Comparison of ENCODE assay signal across 11 cellular contexts in genomic region chr6:112216699-112217551, GRCh38. TPM values are rescaled to one million over a fixed set of nuclear protein-coding genes. Genes with fewer than 3 reads are reported as not detected.
A peak's percentile ranks its signal among the peaks of the same experiment; 100 is the strongest.
DNase-seq lines count a peak whose midpoint lies in the region; ATAC-seq and TF ChIP-seq lines count a peak whose summit lies in the region.
"Had no signal": no experiment of that assay in that cellular context is flagged by ENCODE, and none has a peak within 500 bp of the region (broad histone marks: within the 10 kb centered on the region; RNA-seq: fewer than 3 reads in every experiment).

No MANE protein-coding gene starts in this region.

- POLR2A ChIA-PET in Panc1 (lab: Charles Lee), result no interaction called here

- no peak overlapping the region for H3K4me3 ChIP-seq in Panc1 (ENCODE audit: low read depth in 2 of 2, low read length in 2 of 2)
- no peak overlapping the region for H3K4me3 ChIP-seq in fibroblast of the aortic adventitia (ENCODE audit: low read depth, low read length)
- no peak overlapping the region for H3K4me3 ChIP-seq in skeletal muscle cell (ENCODE audit: low read depth, low read length)

- H3K79me2 ChIP-seq in H9 (ENCODE audit: insufficient read depth, low read length), result no peaks in the 10 kb centered on the region

- no peaks in the 10 kb centered on the region for H3K9me3 Mint-ChIP-seq in H9
- H3K9me3 Mint-ChIP-seq in activated naive CD4-positive, alpha-beta T cell treated with anti-CD3 and anti-CD28 coated beads for 36 hours, result no peaks in the 10 kb centered on the region

- H3K4me2 ChIP-seq in H9 (ENCODE audit: insufficient read depth, insufficient read length, low read length), result no peak overlapping the region

- H3K27ac Mint-ChIP-seq in H9, result peak overlapping the region in 2 of 3 experiments; percentile 16 to 23; a peak in 1 of 7 replicates
- H3K27ac Mint-ChIP-seq in activated naive CD4-positive, alpha-beta T cell treated with anti-CD3 and anti-CD28 coated beads for 36 hours, result no peak overlapping the region

- H3K36me3 Mint-ChIP-seq in H9 (ENCODE audit: insufficient read depth in 1 of 3, low read depth in 3 of 3), result peaks cover 0 to under 1% (median 0%) of the 10 kb centered on the region in 3 experiments; a peak in 2 of 7 replicates
- no peaks in the 10 kb centered on the region for H3K36me3 Mint-ChIP-seq in activated naive CD4-positive, alpha-beta T cell treated with anti-CD3 and anti-CD28 coated beads for 36 hours (ENCODE audit: low read depth)

- H3K23ac ChIP-seq in H9 (ENCODE audit: insufficient read length, low read depth, low read length), result no peak overlapping the region

- no peak overlapping the region for H4K5ac ChIP-seq in H9 (ENCODE audit: insufficient read length, low read depth, low read length)

- intact Hi-C loops in Panc1 (cut with micrococcal nuclease; ENCODE audit: unreplicated experiment), result no loop called here
- intact Hi-C loops in activated naive CD4-positive, alpha-beta T cell treated with anti-CD3 and anti-CD28 coated beads for 36 hours (cut with micrococcal nuclease), result no loop called here

- no peak overlapping the region for H3K14ac ChIP-seq in H9 (ENCODE audit: insufficient read depth, low read length)

- H3K4ac ChIP-seq in H9 (ENCODE audit: low read depth, low read length), result no peak overlapping the region

- H2BK5ac ChIP-seq in H9 (ENCODE audit: insufficient read length, low read length), result no peak overlapping the region

- H2BK15ac ChIP-seq in H9 (ENCODE audit: low read depth, low read length), result no peak overlapping the region

- H4K20me1 ChIP-seq in H9 (ENCODE audit: control insufficient read depth, insufficient read depth, insufficient read length), result no peaks in the 10 kb centered on the region

- TF ChIP-seq CTCF in H9 (conservative IDR thresholded peaks at IDR 0.05) (no peak), Panc1 (IDR thresholded peaks at IDR 0.05) (no peak), fibroblast of the aortic adventitia (IDR thresholded peaks at IDR 0.05; ENCODE audit: insufficient read depth, low read length) (no peak)

- no CpG with 5 or more reads among the region's 6 CpGs for WGBS in H9 (ENCODE audit: extremely low coverage, insufficient read length, low lambda C conversion rate)

- H2BK120ac ChIP-seq in H9 (ENCODE audit: low read depth, low read length, poor library complexity, severe bottlenecking), result no peak overlapping the region

- no peaks in the 10 kb centered on the region for H3K79me1 ChIP-seq in H9 (ENCODE audit: insufficient read depth, low read depth, low read length, poor library complexity, severe bottlenecking)

- H2BK12ac ChIP-seq in H9 (ENCODE audit: insufficient read length, low read depth, low read length), result no peak overlapping the region

- H2AK5ac ChIP-seq in H9 (ENCODE audit: insufficient read length, low read length), result no peak overlapping the region

- no peaks in the 10 kb centered on the region for H3K36me3 ChIP-seq in Panc1 (ENCODE audit: control insufficient read depth, insufficient read depth, low read length)

- DNase-seq in H9, result no peak
- DNase-seq in Panc1 (ENCODE audit: low read depth, low spot score), result peak; percentile 82
- peak; percentile 83 for DNase-seq in fibroblast of the aortic adventitia (ENCODE audit: low read depth)
- peak; percentile 83 for DNase-seq in skeletal muscle cell (ENCODE audit: low read depth)
- DNase-seq in GM19240 (ENCODE audit: insufficient read length, low spot score), result no peak
- no peak for DNase-seq in ACHN
- no peak for DNase-seq in activated naive CD4-positive, alpha-beta T cell treated with anti-CD3 and anti-CD28 coated beads for 36 hours
- DNase-seq: anterior cingulate cortex, NCI-H1092 had no signal

- no peak overlapping the region for H3T11ph ChIP-seq in H9 (ENCODE audit: low read length)

- no TSS peak for BruUV-seq in Panc1 (replicated peaks; lab: Mats Ljungman, UMichigan)

- no peaks in the 10 kb centered on the region for H3K27me3 ChIP-seq in H9 (ENCODE audit: insufficient read depth, low read length)
- no peaks in the 10 kb centered on the region for H3K27me3 ChIP-seq in Panc1 (ENCODE audit: control insufficient read depth, insufficient read depth, low read length)

- H3K4me1 ChIP-seq in H9 (ENCODE audit: insufficient read depth, low read length) (peaks cover 3% of the 10 kb centered on the region; the same call in 1 of the 2 replicates), Panc1 (ENCODE audit: control insufficient read depth, insufficient read depth, low read length) (no peaks in the 10 kb centered on the region)

- no peaks in the 10 kb centered on the region for H3K23me2 ChIP-seq in H9 (ENCODE audit: insufficient read length, low read depth, low read length, poor library complexity, severe bottlenecking)

- CTCF ChIA-PET in Panc1 (lab: Charles Lee), result no interaction called here
- CTCF ChIA-PET in activated naive CD4-positive, alpha-beta T cell treated with anti-CD3 and anti-CD28 coated beads for 36 hours (lab: Charles Lee), result interaction anchor here (1.0 kb wide), 1 partner anchor 25 kb away, joined by 3 read pairs; no protein-coding TSS in a partner anchor

- H4K91ac ChIP-seq in H9 (ENCODE audit: insufficient read length, low read depth, low read length), result no peak overlapping the region

- H2AFZ ChIP-seq in H9 (ENCODE audit: low read length), result no peak overlapping the region

- H3K9me3 ChIP-seq in H9 (ENCODE audit: control insufficient read depth, low read depth, low read length) (no peaks in the 10 kb centered on the region), Panc1 (ENCODE audit: control insufficient read depth, insufficient read depth, low read depth, low read length) (no peaks in the 10 kb centered on the region)

- no peak overlapping the region for H3K18ac ChIP-seq in H9 (ENCODE audit: insufficient read length, low read depth, low read length)

- H4K8ac ChIP-seq in H9 (replicated peaks; ENCODE audit: insufficient read length, low read depth, low read length), result no peak overlapping the region

- H3K27me3 Mint-ChIP-seq in H9 (ENCODE audit: low read depth), result no peaks in the 10 kb centered on the region
- peaks cover under 1% of the 10 kb centered on the region for H3K27me3 Mint-ChIP-seq in activated naive CD4-positive, alpha-beta T cell treated with anti-CD3 and anti-CD28 coated beads for 36 hours (ENCODE audit: low read depth)

- H3K4me1 Mint-ChIP-seq in H9, result peaks cover 6 to 8% of the 10 kb centered on the region in 2 experiments
- peaks cover 2% of the 10 kb centered on the region for H3K4me1 Mint-ChIP-seq in activated naive CD4-positive, alpha-beta T cell treated with anti-CD3 and anti-CD28 coated beads for 36 hours (ENCODE audit: low read depth)

- no peak overlapping the region for H3K56ac ChIP-seq in H9 (ENCODE audit: insufficient read length, low read depth, low read length)

- no peak overlapping the region for H3K9ac ChIP-seq in H9 (ENCODE audit: extremely low read depth, insufficient read length, low read length)

- no peak overlapping the region for H2BK20ac ChIP-seq in H9 (ENCODE audit: low read depth, low read length, poor library complexity, severe bottlenecking)

- no peak overlapping the region for H3K4me3 Mint-ChIP-seq in H9
- H3K4me3 Mint-ChIP-seq in activated naive CD4-positive, alpha-beta T cell treated with anti-CD3 and anti-CD28 coated beads for 36 hours, result no peak overlapping the region

- H3K27ac ChIP-seq in H9 (ENCODE audit: insufficient read length, low read depth, low read length) (no peak overlapping the region), Panc1 (ENCODE audit: low read length) (no peak overlapping the region)
- H3K27ac ChIP-seq: VCaP had no signal

- ATAC-seq in Panc1 (peak; percentile 91), GM18519 (IDR thresholded peaks at IDR 0.05; ENCODE audit: low FRiP score, unreplicated experiment) (no peak)

- in situ Hi-C loops in Panc1 (cut with HindIII; ENCODE audit: low pct_unique_long_range_greater_than_20kb, low sequenced_read_pairs), result no loop called here
- in situ Hi-C loops in ACHN (cut with HindIII; ENCODE audit: low pct_ligation_motif_present, low pct_unique_long_range_greater_than_20kb, low sequenced_read_pairs), result no loop called here

RNA-seq across cellular contexts. Expression of gene LAMA4, which starts 37.4 kb away (rescaled TPM):
- total RNA-seq in H9 (2021) (1.0 and 1.1 TPM in 2 replicates), Panc1 (2021; ENCODE audit: unreplicated experiment) (11.9 TPM), fibroblast of the aortic adventitia (ENCODE audit: low replicate concordance) (306 and 904 TPM in 2 replicates)
- 7.5 TPM for polyA plus RNA-seq in Panc1 (2012; ENCODE audit: insufficient read length)
- not detected for total RNA-seq in activated naive CD4-positive, alpha-beta T cell treated with anti-CD3 and anti-CD28 coated beads for 36 hours

Comparison
In these comparisons a context has a peak if more than half of its experiments do, and no peak if none do; other contexts are left out.
1. DNase-seq: peak in Panc1 (single experiment), fibroblast of the aortic adventitia (single experiment) and skeletal muscle cell (single experiment); none in H9 (single experiment), GM19240 (single experiment), ACHN (single experiment) and activated naive CD4-positive, alpha-beta T cell treated with anti-CD3 and anti-CD28 coated beads for 36 hours (single experiment).
2. RNA of gene LAMA4, which starts 37.4 kb away (total RNA-seq): 306 to 904 TPM in fibroblast of the aortic adventitia; 11.9 TPM in Panc1 (single experiment), 1.0 to 1.1 TPM in H9 and not detected in activated naive CD4-positive, alpha-beta T cell treated with anti-CD3 and anti-CD28 coated beads for 36 hours; every median in the first group is over 10 times any median in the second.